Comparison of ENCODE assay signal across 23 cellular contexts in genomic region chr17:35515027-35515426, GRCh38. TPM values are rescaled to one million over a fixed set of nuclear protein-coding genes. Genes with fewer than 3 reads are reported as not detected.
"Had no signal": no experiment of that assay in that cellular context is flagged by ENCODE, and none has a peak within 500 bp of the region (broad histone marks: within the 10 kb centered on the region; RNA-seq: fewer than 3 reads in every experiment).

No MANE protein-coding gene starts in this region.

- ATAC-seq: activated CD8-positive, alpha-beta T cell treated with anti-CD3 and anti-CD28 coated beads, Interleukin-2, amount 10 ng/mL, durations not matched to agents 7 days and 5 days; lower lobe of right lung; WTC11 had no signal

- H3K27ac Mint-ChIP-seq: activated CD8-positive, alpha-beta T cell treated with anti-CD3 and anti-CD28 coated beads, Interleukin-2, amount 10 ng/mL, durations not matched to agents 7 days and 5 days; nephron; WTC11 had no signal

- DNase-seq: activated CD4-positive, alpha-beta T cell treated with anti-CD3 and anti-CD28 coated beads for 4 hours; activated CD8-positive, alpha-beta memory T cell treated with anti-CD3 and anti-CD28 coated beads, Interleukin-2, amount 50 U/mL, for 48 hours; activated CD8-positive, alpha-beta T cell treated with anti-CD3 and anti-CD28 coated beads, Interleukin-2, amount 10 ng/mL, durations not matched to agents 7 days and 5 days; activated gamma-delta T cell treated with Interleukin-2 at 50 U/mL for 16 hours; aorta; brain microvascular endothelial cell; erythroblast; foreskin melanocyte; glutamatergic neuron; hippocampal formation; islet precursor cell; lower lobe of right lung; nucleus accumbens; spleen; stimulated activated CD4-positive, alpha-beta T cell treated with anti-CD3 and anti-CD28 coated beads, Interleukin-4, amount 100 ng/mL, for 4 hours; stimulated activated naive CD4-positive, alpha-beta T cell had no signal

- H3K4me1 ChIP-seq: lower lobe of right lung had no signal

- H3K9me3 Mint-ChIP-seq: nephron had no signal

- H3K36me3 ChIP-seq: brain microvascular endothelial cell, lower lobe of right lung had no signal

- H3K9me3 ChIP-seq: lower lobe of right lung, spleen had no signal

- H3K4me3 ChIP-seq: coronary artery, lower lobe of right lung, spleen had no signal

- H3K4me1 Mint-ChIP-seq: nephron, WTC11 had no signal

- H3K4me3 Mint-ChIP-seq: activated CD8-positive, alpha-beta T cell treated with anti-CD3 and anti-CD28 coated beads, Interleukin-2, amount 10 ng/mL, durations not matched to agents 7 days and 5 days; nephron; WTC11 had no signal

- H3K36me3 Mint-ChIP-seq: WTC11 had no signal

- H3K27ac ChIP-seq: brain microvascular endothelial cell, coronary artery, lower lobe of right lung had no signal

- FAIRE-seq: endometrium had no signal

RNA-seq across cellular contexts. Expression of gene SLFN14, which starts 45.6 kb away (rescaled TPM):
- total RNA-seq: activated CD8-positive, alpha-beta T cell treated with anti-CD3 and anti-CD28 coated beads, Interleukin-2, amount 10 ng/mL, durations not matched to agents 7 days and 5 days; mesenteric fat pad; renal cortical epithelial cell; WTC11 had no signal
- polyA plus RNA-seq: aorta, urinary bladder had no signal
